In the genomic region with DNA sequence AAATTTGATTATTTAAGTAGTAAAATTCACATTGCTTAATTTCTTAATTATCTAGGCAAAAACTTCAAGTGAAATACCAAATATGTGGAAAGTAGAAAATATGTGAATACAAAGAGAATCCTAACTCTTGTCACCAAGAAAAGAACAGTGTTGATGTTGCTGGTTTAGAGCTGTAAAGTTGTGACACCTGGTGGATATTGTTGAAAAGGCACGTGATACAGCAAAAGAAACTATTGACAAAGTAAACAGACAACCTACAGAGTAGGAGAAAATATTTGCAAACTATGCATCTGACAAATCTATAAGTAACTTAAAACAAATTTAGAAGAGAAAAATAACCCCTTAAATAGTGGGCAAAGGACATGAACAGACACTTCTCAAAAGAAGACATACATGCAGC, we compare ENCODE assay signal across 8 cellular contexts. TPM values are rescaled to one million over a fixed set of nuclear protein-coding genes. Genes with fewer than 3 reads are reported as not detected.
DNase-seq lines count a peak whose midpoint lies in the region; TF ChIP-seq lines count a peak whose summit lies in the region.

No MANE protein-coding gene starts in this region.

- H3K4me3 ChIP-seq in GM23248 = no peak overlapping the region

- no peak overlapping the region for H2AFZ ChIP-seq in GM23248

- in situ Hi-C loops in GM23248 (cut with MboI) = no loop called here

- H3K36me3 ChIP-seq in GM23248 (ENCODE audit: low read depth) = no peaks in the 10 kb centered on the region

- H3K79me2 ChIP-seq in GM23248 (ENCODE audit: insufficient read depth) = no peaks in the 10 kb centered on the region

- DNase-seq in GM23248 (peak; percentile 42), NAMALWA (ENCODE audit: low spot score) (peak; percentile 53), dermis microvascular lymphatic vessel endothelial cell (ENCODE audit: low read depth in 2 of 2) (peak; percentile 18 to 40), mesenteric fat pad (ENCODE audit: low spot score) (no peak), ureter (ENCODE audit: low spot score) (no peak), nucleus accumbens (lab: John Stamatoyannopoulos, UW) (no peak)
- DNase-seq in stimulated activated CD4-positive, alpha-beta T cell treated with anti-CD3 and anti-CD28 coated beads, Interleukin-2, amount 100 ng/mL, for 48 hours = no peak

- no peak overlapping the region for H3K27ac ChIP-seq in GM23248

- no peak overlapping the region for H3K4me2 ChIP-seq in GM23248 (ENCODE audit: unreplicated experiment)

- no peaks in the 10 kb centered on the region for H3K9me3 ChIP-seq in GM23248 (ENCODE audit: low read depth)

- no peak overlapping the region for H3K9ac ChIP-seq in GM23248

- H3F3A ChIP-seq in GM23248 (ENCODE audit: insufficient read depth) = peaks cover 4% of the 10 kb centered on the region; the same call in 1 of the 2 replicates

- H3K27me3 ChIP-seq in GM23248 (replicated peaks; ENCODE audit: insufficient read depth) = no peaks in the 10 kb centered on the region

- 27 to 29% methylated on average over 1 of the region's 1 CpG for WGBS in GM23248 (ENCODE audit: low coverage in 1 of 2, low lambda C conversion rate in 2 of 2, missing lambda C conversion rate in 2 of 2), 2 experiments

- H4K20me1 ChIP-seq in GM23248 (ENCODE audit: insufficient read depth) = no peaks in the 10 kb centered on the region

- no peaks in the 10 kb centered on the region for H3K9me2 ChIP-seq in GM23248 (ENCODE audit: insufficient read depth)

- peaks cover 7% of the 10 kb centered on the region for H3K4me1 ChIP-seq in GM23248 (ENCODE audit: insufficient read depth)

- TF ChIP-seq CTCF in GM12873 (IDR thresholded peaks at IDR 0.05; ENCODE audit: insufficient read depth, low read depth, low read length, missing control alignments) = peak; percentile 48

RNA-seq across cellular contexts. Expression of gene ZC3H15, which starts 25.6 kb away (rescaled TPM):
- total RNA-seq in GM23248 (2014; rRNA removed; shearing (Covaris generic)) = 43.8 and 98.0 TPM in 2 replicates
- polyA plus RNA-seq in GM23248 (2016; fragmentation: Nextera tagmentation; extraction: Ambion mirVana) = 88.7 and 103 TPM in 2 replicates
- total RNA-seq in dermis microvascular lymphatic vessel endothelial cell = 43.2 and 47.4 TPM in 2 replicates
- 59.5 TPM for total RNA-seq in mesenteric fat pad
- 64.6 TPM for total RNA-seq in ureter

Comparison
In these comparisons a context has a peak if more than half of its experiments do, and no peak if none do; other contexts are left out.
1. DNase-seq: peak in GM23248 (single experiment), NAMALWA (single experiment) and dermis microvascular lymphatic vessel endothelial cell (2 of 2); none in stimulated activated CD4-positive, alpha-beta T cell treated with anti-CD3 and anti-CD28 coated beads, Interleukin-2, amount 100 ng/mL, for 48 hours (0 of 2), mesenteric fat pad (single experiment), ureter (single experiment) and nucleus accumbens (0 of 56).